Comparison of ENCODE assay signal across 1 cellular context in the genomic region with DNA sequence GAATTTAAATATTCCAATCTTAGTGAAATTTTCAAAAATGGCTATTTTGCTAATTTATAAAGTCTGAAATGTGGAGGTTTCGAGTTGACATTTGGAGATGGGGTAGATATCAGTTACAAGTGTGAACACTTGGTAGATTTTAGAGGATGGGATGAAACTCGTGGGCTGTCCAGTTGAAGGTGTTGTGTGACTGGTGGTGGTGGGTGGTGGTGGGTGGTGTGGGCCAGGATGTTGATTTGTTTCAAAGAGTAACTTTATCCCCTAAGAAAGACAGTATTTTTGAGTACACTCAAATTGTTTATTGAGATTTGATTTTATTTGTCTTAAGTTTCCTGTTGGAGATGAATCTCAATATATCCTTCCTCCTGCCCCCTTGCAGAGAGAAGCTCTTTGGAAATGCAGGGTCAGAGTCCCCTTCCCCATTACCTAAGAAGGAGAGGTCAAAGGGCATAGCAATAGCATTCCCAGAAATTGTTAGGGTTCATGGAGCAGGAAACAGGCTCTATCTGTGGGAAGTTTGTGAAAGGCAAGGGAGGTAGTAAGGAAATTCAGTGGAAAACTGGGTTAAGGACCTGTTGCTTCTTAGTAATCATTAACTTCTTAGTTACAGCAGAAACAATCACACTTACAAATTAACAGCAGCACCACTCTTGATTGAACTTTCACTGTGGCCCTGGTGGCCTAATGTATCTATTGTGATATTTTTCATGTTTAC.
TF ChIP-seq lines count a peak whose summit lies in the region.

No MANE protein-coding gene starts in this region.

TF ChIP-seq in HepG2, 621 proteins besides CTCF, POLR2A, EP300 and RAD21 (continued from another document and continues in another):
- TF ChIP-seq ZNF878 (CRISPR knock-in tag; IDR thresholded peaks at IDR 0.05) (0 out of 2 replicates have a peak, but pooled peaks have one; percentile 18), ZNF841 (CRISPR knock-in tag; IDR thresholded peaks at IDR 0.05; ENCODE audit: borderline replicate concordance) (no peak), ZNF569 (CRISPR knock-in tag; IDR thresholded peaks at IDR 0.05; ENCODE audit: borderline replicate concordance) (no peak), ZNF331 (CRISPR knock-in tag; IDR thresholded peaks at IDR 0.05) (peak; percentile 32; the same call in 1 of the 2 replicates), ZBTB38 (CRISPR knock-in tag; IDR thresholded peaks at IDR 0.05) (no peak; the same call in 1 of the 2 replicates), PHF5A (CRISPR knock-in tag; IDR thresholded peaks at IDR 0.05; ENCODE audit: low read depth, unreplicated experiment) (peak; percentile 55), FOSL1 (CRISPR knock-in tag; IDR thresholded peaks at IDR 0.05; ENCODE audit: borderline replicate concordance) (no peak), NR2F1 (CRISPR knock-in tag; IDR thresholded peaks at IDR 0.05) (peak; percentile 50 to 91), HOXA7 (CRISPR knock-in tag; IDR thresholded peaks at IDR 0.05) (no peak), ZNF101 (CRISPR knock-in tag; IDR thresholded peaks at IDR 0.05; ENCODE audit: borderline replicate concordance, low read depth) (no peak), RXRB (CRISPR knock-in tag; IDR thresholded peaks at IDR 0.05; ENCODE audit: borderline replicate concordance) (peak; percentile 72; the same call in 1 of the 2 replicates), THAP11 (CRISPR knock-in tag; IDR thresholded peaks at IDR 0.05) (peak; percentile 41; the same call in 1 of the 2 replicates), AHR (CRISPR knock-in tag; IDR thresholded peaks at IDR 0.05) (no peak), TFDP1 (CRISPR knock-in tag; IDR thresholded peaks at IDR 0.05; ENCODE audit: borderline replicate concordance) (no peak), MAZ (IDR thresholded peaks at IDR 0.05; ENCODE audit: borderline replicate concordance, low read depth, low read length) (no peak), MAZ (CRISPR knock-in tag; IDR thresholded peaks at IDR 0.05; ENCODE audit: low read depth) (peak; percentile 34; the same call in 1 of the 2 replicates), U2AF1 (optimal IDR thresholded peaks at IDR 0.05; ENCODE audit: low read depth, low read length) (no peak), ZNF660 (CRISPR knock-in tag; IDR thresholded peaks at IDR 0.05; ENCODE audit: borderline replicate concordance, low read depth) (no peak), ARID4A (CRISPR knock-in tag; IDR thresholded peaks at IDR 0.05; ENCODE audit: borderline replicate concordance) (peak; percentile 32; the same call in 1 of the 2 replicates), ZKSCAN5 (CRISPR knock-in tag; IDR thresholded peaks at IDR 0.05) (no peak), BCL6 (CRISPR knock-in tag; IDR thresholded peaks at IDR 0.05) (peak; percentile 70), FOXC1 (CRISPR knock-in tag; IDR thresholded peaks at IDR 0.05; ENCODE audit: borderline replicate concordance) (no peak), RORA (CRISPR knock-in tag; IDR thresholded peaks at IDR 0.05) (no peak), ZFX (CRISPR knock-in tag; IDR thresholded peaks at IDR 0.05; ENCODE audit: low read depth) (no peak), RFX1 (IDR thresholded peaks at IDR 0.05) (no peak), EHMT2 (IDR thresholded peaks at IDR 0.05; ENCODE audit: borderline replicate concordance, low read depth, low read length) (no peak), KAT8 (CRISPR knock-in tag; IDR thresholded peaks at IDR 0.05) (no peak), FLYWCH1 (CRISPR knock-in tag; IDR thresholded peaks at IDR 0.05) (no peak), KDM3A (CRISPR knock-in tag; IDR thresholded peaks at IDR 0.05; ENCODE audit: low read depth) (0 out of 2 replicates have a peak, but pooled peaks have one; percentile 30), ZNF652 (CRISPR knock-in tag; IDR thresholded peaks at IDR 0.05; ENCODE audit: borderline replicate concordance, low read depth) (peak; percentile 43; the same call in 1 of the 2 replicates), ZMYM4 (CRISPR knock-in tag; IDR thresholded peaks at IDR 0.05) (peak; percentile 56; the same call in 1 of the 2 replicates), HDAC2 (CRISPR knock-in tag; IDR thresholded peaks at IDR 0.05) (peak; percentile 90), ZNF350 (CRISPR knock-in tag; IDR thresholded peaks at IDR 0.05; ENCODE audit: borderline replicate concordance, low read depth) (no peak), TCF7L2 (IDR thresholded peaks at IDR 0.05; ENCODE audit: low read depth, low read length) (no peak)
- TF ChIP-seq, protein P1, sequence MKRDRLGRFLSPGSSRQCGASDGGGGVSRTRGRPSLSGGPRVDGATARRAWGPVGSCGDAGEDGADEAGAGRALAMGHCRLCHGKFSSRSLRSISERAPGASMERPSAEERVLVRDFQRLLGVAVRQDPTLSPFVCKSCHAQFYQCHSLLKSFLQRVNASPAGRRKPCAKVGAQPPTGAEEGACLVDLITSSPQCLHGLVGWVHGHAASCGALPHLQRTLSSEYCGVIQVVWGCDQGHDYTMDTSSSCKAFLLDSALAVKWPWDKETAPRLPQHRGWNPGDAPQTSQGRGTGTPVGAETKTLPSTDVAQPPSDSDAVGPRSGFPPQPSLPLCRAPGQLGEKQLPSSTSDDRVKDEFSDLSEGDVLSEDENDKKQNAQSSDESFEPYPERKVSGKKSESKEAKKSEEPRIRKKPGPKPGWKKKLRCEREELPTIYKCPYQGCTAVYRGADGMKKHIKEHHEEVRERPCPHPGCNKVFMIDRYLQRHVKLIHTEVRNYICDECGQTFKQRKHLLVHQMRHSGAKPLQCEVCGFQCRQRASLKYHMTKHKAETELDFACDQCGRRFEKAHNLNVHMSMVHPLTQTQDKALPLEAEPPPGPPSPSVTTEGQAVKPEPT (CRISPR knock-in tag; IDR thresholded peaks at IDR 0.05; ENCODE audit: low read depth) = no peak
- TF ChIP-seq, protein P2, sequence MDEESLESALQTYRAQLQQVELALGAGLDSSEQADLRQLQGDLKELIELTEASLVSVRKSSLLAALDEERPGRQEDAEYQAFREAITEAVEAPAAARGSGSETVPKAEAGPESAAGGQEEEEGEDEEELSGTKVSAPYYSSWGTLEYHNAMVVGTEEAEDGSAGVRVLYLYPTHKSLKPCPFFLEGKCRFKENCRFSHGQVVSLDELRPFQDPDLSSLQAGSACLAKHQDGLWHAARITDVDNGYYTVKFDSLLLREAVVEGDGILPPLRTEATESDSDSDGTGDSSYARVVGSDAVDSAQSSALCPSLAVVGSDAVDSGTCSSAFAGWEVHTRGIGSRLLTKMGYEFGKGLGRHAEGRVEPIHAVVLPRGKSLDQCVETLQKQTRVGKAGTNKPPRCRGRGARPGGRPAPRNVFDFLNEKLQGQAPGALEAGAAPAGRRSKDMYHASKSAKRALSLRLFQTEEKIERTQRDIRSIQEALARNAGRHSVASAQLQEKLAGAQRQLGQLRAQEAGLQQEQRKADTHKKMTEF (CRISPR knock-in tag; IDR thresholded peaks at IDR 0.05) = peak; percentile 59; the same call in 1 of the 2 replicates
- TF ChIP-seq, protein P3, sequence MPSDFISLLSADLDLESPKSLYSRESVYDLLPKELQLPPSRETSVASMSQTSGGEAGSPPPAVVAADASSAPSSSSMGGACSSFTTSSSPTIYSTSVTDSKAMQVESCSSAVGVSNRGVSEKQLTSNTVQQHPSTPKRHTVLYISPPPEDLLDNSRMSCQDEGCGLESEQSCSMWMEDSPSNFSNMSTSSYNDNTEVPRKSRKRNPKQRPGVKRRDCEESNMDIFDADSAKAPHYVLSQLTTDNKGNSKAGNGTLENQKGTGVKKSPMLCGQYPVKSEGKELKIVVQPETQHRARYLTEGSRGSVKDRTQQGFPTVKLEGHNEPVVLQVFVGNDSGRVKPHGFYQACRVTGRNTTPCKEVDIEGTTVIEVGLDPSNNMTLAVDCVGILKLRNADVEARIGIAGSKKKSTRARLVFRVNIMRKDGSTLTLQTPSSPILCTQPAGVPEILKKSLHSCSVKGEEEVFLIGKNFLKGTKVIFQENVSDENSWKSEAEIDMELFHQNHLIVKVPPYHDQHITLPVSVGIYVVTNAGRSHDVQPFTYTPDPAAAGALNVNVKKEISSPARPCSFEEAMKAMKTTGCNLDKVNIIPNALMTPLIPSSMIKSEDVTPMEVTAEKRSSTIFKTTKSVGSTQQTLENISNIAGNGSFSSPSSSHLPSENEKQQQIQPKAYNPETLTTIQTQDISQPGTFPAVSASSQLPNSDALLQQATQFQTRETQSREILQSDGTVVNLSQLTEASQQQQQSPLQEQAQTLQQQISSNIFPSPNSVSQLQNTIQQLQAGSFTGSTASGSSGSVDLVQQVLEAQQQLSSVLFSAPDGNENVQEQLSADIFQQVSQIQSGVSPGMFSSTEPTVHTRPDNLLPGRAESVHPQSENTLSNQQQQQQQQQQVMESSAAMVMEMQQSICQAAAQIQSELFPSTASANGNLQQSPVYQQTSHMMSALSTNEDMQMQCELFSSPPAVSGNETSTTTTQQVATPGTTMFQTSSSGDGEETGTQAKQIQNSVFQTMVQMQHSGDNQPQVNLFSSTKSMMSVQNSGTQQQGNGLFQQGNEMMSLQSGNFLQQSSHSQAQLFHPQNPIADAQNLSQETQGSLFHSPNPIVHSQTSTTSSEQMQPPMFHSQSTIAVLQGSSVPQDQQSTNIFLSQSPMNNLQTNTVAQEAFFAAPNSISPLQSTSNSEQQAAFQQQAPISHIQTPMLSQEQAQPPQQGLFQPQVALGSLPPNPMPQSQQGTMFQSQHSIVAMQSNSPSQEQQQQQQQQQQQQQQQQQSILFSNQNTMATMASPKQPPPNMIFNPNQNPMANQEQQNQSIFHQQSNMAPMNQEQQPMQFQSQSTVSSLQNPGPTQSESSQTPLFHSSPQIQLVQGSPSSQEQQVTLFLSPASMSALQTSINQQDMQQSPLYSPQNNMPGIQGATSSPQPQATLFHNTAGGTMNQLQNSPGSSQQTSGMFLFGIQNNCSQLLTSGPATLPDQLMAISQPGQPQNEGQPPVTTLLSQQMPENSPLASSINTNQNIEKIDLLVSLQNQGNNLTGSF (CRISPR knock-in tag; IDR thresholded peaks at IDR 0.05) = no peak
- TF ChIP-seq, protein P4, sequence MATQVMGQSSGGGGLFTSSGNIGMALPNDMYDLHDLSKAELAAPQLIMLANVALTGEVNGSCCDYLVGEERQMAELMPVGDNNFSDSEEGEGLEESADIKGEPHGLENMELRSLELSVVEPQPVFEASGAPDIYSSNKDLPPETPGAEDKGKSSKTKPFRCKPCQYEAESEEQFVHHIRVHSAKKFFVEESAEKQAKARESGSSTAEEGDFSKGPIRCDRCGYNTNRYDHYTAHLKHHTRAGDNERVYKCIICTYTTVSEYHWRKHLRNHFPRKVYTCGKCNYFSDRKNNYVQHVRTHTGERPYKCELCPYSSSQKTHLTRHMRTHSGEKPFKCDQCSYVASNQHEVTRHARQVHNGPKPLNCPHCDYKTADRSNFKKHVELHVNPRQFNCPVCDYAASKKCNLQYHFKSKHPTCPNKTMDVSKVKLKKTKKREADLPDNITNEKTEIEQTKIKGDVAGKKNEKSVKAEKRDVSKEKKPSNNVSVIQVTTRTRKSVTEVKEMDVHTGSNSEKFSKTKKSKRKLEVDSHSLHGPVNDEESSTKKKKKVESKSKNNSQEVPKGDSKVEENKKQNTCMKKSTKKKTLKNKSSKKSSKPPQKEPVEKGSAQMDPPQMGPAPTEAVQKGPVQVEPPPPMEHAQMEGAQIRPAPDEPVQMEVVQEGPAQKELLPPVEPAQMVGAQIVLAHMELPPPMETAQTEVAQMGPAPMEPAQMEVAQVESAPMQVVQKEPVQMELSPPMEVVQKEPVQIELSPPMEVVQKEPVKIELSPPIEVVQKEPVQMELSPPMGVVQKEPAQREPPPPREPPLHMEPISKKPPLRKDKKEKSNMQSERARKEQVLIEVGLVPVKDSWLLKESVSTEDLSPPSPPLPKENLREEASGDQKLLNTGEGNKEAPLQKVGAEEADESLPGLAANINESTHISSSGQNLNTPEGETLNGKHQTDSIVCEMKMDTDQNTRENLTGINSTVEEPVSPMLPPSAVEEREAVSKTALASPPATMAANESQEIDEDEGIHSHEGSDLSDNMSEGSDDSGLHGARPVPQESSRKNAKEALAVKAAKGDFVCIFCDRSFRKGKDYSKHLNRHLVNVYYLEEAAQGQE (IDR thresholded peaks at IDR 0.05; ENCODE audit: borderline replicate concordance in 1 of 2, low read depth in 1 of 2, low read length in 2 of 2) = peak in 1 of 2 experiments; percentile 67; a peak in 2 of 4 replicates
- TF ChIP-seq, protein P5, sequence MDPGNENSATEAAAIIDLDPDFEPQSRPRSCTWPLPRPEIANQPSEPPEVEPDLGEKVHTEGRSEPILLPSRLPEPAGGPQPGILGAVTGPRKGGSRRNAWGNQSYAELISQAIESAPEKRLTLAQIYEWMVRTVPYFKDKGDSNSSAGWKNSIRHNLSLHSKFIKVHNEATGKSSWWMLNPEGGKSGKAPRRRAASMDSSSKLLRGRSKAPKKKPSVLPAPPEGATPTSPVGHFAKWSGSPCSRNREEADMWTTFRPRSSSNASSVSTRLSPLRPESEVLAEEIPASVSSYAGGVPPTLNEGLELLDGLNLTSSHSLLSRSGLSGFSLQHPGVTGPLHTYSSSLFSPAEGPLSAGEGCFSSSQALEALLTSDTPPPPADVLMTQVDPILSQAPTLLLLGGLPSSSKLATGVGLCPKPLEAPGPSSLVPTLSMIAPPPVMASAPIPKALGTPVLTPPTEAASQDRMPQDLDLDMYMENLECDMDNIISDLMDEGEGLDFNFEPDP (CRISPR knock-in tag; conservative IDR thresholded peaks at IDR 0.05) = no peak
